In the genomic region with DNA sequence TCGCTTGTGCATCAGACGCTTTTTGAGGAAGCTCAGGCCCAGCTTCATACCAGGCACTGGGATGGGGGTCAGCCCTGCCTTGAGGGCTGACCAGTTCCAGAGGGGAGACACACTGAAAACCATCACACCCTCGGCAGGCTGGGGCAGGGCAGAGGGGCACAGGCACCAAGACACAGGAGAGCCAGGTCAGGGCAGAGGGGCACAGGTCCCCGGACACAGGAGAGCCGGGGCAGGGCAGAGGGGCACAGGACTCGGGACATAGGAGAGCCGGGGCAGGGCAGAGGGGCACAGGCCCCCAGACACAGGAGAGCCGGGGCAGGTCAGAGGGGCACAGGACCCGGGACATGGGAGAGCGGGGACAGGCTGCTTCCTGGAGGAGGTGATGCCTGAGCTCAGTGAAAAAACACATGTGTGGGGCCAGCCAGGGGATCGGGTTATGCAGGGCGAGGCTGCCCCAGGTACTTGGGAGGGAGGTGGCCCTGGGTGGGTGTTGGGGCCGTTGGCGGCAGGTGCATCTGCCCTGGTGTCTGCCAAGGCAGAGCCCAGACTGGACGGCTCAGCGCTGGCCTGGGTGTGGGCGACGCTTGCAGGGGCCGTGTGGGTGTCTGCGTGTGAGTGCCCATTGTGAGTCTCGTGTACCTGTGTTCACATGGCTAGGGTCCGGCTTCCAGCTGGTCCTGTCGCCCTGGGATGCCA, we compare ENCODE assay signal across 29 cellular contexts. TPM values are rescaled to one million over a fixed set of nuclear protein-coding genes. Genes with fewer than 3 reads are reported as not detected.
"Had no signal": no experiment of that assay in that cellular context is flagged by ENCODE, and none has a peak within 500 bp of the region (broad histone marks: within the 10 kb centered on the region; RNA-seq: fewer than 3 reads in every experiment).

No MANE protein-coding gene starts in this region.

- H3K9me3 Mint-ChIP-seq: activated naive CD4-positive, alpha-beta T cell treated with anti-CD3 and anti-CD28 coated beads for 36 hours; activated naive CD8-positive, alpha-beta T cell treated with anti-CD3 and anti-CD28 coated beads for 36 hours; effector memory CD8-positive, alpha-beta T cell; natural killer cell treated with Interleukin-12 subunit alpha and Interleukin-12 subunit beta and Interleukin-15 and Interleukin-18, amount 100 ng/mL, for 72 hours had no signal

- H3K27ac ChIP-seq: colonic mucosa, hepatocyte, pancreas, psoas muscle, vagina, WERI-Rb-1 had no signal

- H3K27me3 Mint-ChIP-seq: activated naive CD8-positive, alpha-beta T cell treated with anti-CD3 and anti-CD28 coated beads for 36 hours had no signal

- ATAC-seq: activated CD4-positive, CD25-positive, alpha-beta regulatory T cell treated with anti-CD3 and anti-CD28 coated beads, Interleukin-2, amount 50 U/mL, for 24 hours; body of pancreas; effector memory CD8-positive, alpha-beta T cell; gastrocnemius medialis; mucosa of descending colon; natural killer cell treated with Interleukin-12 subunit alpha and Interleukin-12 subunit beta and Interleukin-15 and Interleukin-18, amount 100 ng/mL, for 72 hours; pancreas; psoas muscle had no signal

- H3K4me2 ChIP-seq: hepatocyte had no signal

- H3K27me3 ChIP-seq: adrenal gland, body of pancreas, colonic mucosa, hepatocyte, pancreas, upper lobe of left lung, vagina had no signal

- H3K79me2 ChIP-seq: hepatocyte had no signal

- H3K36me3 Mint-ChIP-seq: activated naive CD8-positive, alpha-beta T cell treated with anti-CD3 and anti-CD28 coated beads for 36 hours; natural killer cell treated with Interleukin-12 subunit alpha and Interleukin-12 subunit beta and Interleukin-15 and Interleukin-18, amount 100 ng/mL, for 72 hours had no signal

- FAIRE-seq: keratinocyte, pancreas had no signal

- H3K4me1 Mint-ChIP-seq: activated naive CD8-positive, alpha-beta T cell treated with anti-CD3 and anti-CD28 coated beads for 36 hours had no signal

- H3K36me3 ChIP-seq: adrenal gland, colonic mucosa, gastrocnemius medialis, pancreas, upper lobe of left lung, vagina, WERI-Rb-1 had no signal

- H3K4me3 Mint-ChIP-seq: activated naive CD4-positive, alpha-beta T cell treated with anti-CD3 and anti-CD28 coated beads for 36 hours; activated naive CD8-positive, alpha-beta T cell treated with anti-CD3 and anti-CD28 coated beads for 36 hours; effector memory CD8-positive, alpha-beta T cell; natural killer cell treated with Interleukin-12 subunit alpha and Interleukin-12 subunit beta and Interleukin-15 and Interleukin-18, amount 100 ng/mL, for 72 hours had no signal

- H2AFZ ChIP-seq: hepatocyte had no signal

- H3K4me3 ChIP-seq: adrenal gland, body of pancreas, colonic mucosa, gastrocnemius medialis, hepatocyte, lung, mucosa of descending colon, pancreas, psoas muscle, upper lobe of left lung, vagina had no signal

- H3K27ac Mint-ChIP-seq: activated naive CD4-positive, alpha-beta T cell treated with anti-CD3 and anti-CD28 coated beads for 36 hours; activated naive CD8-positive, alpha-beta T cell treated with anti-CD3 and anti-CD28 coated beads for 36 hours; effector memory CD8-positive, alpha-beta T cell; natural killer cell treated with Interleukin-12 subunit alpha and Interleukin-12 subunit beta and Interleukin-15 and Interleukin-18, amount 100 ng/mL, for 72 hours had no signal

- H3K9me3 ChIP-seq: adrenal gland, body of pancreas, colonic mucosa, gastrocnemius medialis, mucosa of descending colon, pancreas, psoas muscle, upper lobe of left lung, vagina had no signal

- DNase-seq: activated CD4-positive, alpha-beta T cell treated with anti-CD3 and anti-CD28 coated beads for 48 hours; activated CD4-positive, alpha-beta T cell treated with anti-CD3 and anti-CD28 coated beads, Interleukin-2, amount 50 U/mL, for 48 hours; activated CD8-positive, alpha-beta memory T cell treated with anti-CD3 and anti-CD28 coated beads for 24 hours; activated effector memory CD4-positive, alpha-beta T cell treated with anti-CD3 and anti-CD28 coated beads, Interleukin-2, amount 50 U/mL, for 16 hours; activated naive CD4-positive, alpha-beta T cell treated with anti-CD3 and anti-CD28 coated beads for 36 hours; activated naive CD8-positive, alpha-beta T cell treated with anti-CD3 and anti-CD28 coated beads for 36 hours; adrenal gland; aorta; body of pancreas; cerebellar nuclear complex; colonic mucosa; effector memory CD8-positive, alpha-beta T cell; erythroblast; gastrocnemius medialis; stimulated activated CD4-positive, alpha-beta T cell treated with anti-CD3 and anti-CD28 coated beads, Interleukin-2, amount 100 ng/mL, for 48 hours; stimulated activated naive CD4-positive, alpha-beta T cell treated with Interleukin-2 at 50 U/mL for 16 hours; WERI-Rb-1 had no signal

- H3K4me1 ChIP-seq: adrenal gland, colonic mucosa, pancreas had no signal

RNA-seq across cellular contexts. Expression of a gene that starts 30.8 kb away (rescaled TPM):
- total RNA-seq: activated naive CD4-positive, alpha-beta T cell treated with anti-CD3 and anti-CD28 coated beads for 36 hours; activated naive CD8-positive, alpha-beta T cell treated with anti-CD3 and anti-CD28 coated beads for 36 hours; adrenal gland; aorta; body of pancreas; colonic mucosa; gastrocnemius medialis; hepatocyte; lung; mesenteric fat pad; mucosa of descending colon; natural killer cell treated with Interleukin-12 subunit alpha and Interleukin-12 subunit beta and Interleukin-15 and Interleukin-18, amount 100 ng/mL, for 72 hours; pancreas; T-helper 1 cell treated with Interleukin-12 subunit alpha and Interleukin-12 subunit beta and Interleukin-4 antibody, amounts not matched to agents 30 ng/mL and 1 ng/mL, for 36 hours; upper lobe of left lung; vagina had no signal
- polyA plus RNA-seq: adrenal gland, aorta, keratinocyte, lung, pancreas had no signal

RNA-seq across cellular contexts. Expression of a gene that starts 40.5 kb away (rescaled TPM):
- total RNA-seq: natural killer cell treated with Interleukin-12 subunit alpha and Interleukin-12 subunit beta and Interleukin-15 and Interleukin-18, amount 100 ng/mL, for 72 hours; T-helper 1 cell treated with Interleukin-12 subunit alpha and Interleukin-12 subunit beta and Interleukin-4 antibody, amounts not matched to agents 30 ng/mL and 1 ng/mL, for 36 hours had no signal
- polyA plus RNA-seq: keratinocyte had no signal
